19 cellular contexts compared by ENCODE assay signal in the genomic region with DNA sequence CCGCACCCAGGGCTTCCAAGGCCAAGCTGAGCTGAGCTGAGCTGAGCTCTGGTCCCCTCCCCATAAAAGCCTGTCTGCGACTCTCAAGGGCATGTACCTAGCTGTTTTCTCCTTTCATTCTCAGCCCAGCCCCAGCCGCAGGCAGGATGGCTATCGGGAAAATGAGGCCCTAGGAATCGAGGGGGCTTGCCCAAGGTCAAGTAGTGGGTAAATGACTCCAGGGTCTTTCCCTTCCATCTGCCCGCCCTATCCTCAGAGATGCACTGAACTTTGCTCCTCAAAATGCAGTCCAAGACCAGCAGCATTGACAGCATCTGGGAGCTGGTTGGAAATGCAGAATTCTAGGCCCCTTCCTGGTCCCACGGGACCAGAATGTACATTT. TPM values are rescaled to one million over a fixed set of nuclear protein-coding genes. Genes with fewer than 3 reads are reported as not detected.
DNase-seq lines count a peak whose midpoint lies in the region; ATAC-seq and TF ChIP-seq lines count a peak whose summit lies in the region.
"Had no signal": no experiment of that assay in that cellular context is flagged by ENCODE, and none has a peak within 500 bp of the region (broad histone marks: within the 10 kb centered on the region; RNA-seq: fewer than 3 reads in every experiment).

No MANE protein-coding gene starts in this region.

- H3K36me3 Mint-ChIP-seq in neural progenitor cell, result no peaks in the 10 kb centered on the region

- ATAC-seq in left cardiac atrium, result no peak
- ATAC-seq: A549, GM12878 had no signal

- H3K9ac ChIP-seq in neural progenitor cell, result no peak overlapping the region
- H3K9ac ChIP-seq: GM23248, KMS-11 had no signal

- H3K9me3 ChIP-seq in neural progenitor cell (ENCODE audit: low read depth) (no peaks in the 10 kb centered on the region), vagina (no peaks in the 10 kb centered on the region), BE2C (no peaks in the 10 kb centered on the region)
- H3K9me3 ChIP-seq: A549 had no signal

- no peaks in the 10 kb centered on the region for H3K27me3 ChIP-seq in neural progenitor cell
- no peaks in the 10 kb centered on the region for H3K27me3 ChIP-seq in vagina
- H3K27me3 ChIP-seq in BE2C, result no peaks in the 10 kb centered on the region

- no peaks in the 10 kb centered on the region for H3K36me3 ChIP-seq in neural progenitor cell
- no peaks in the 10 kb centered on the region for H3K36me3 ChIP-seq in vagina
- H3K36me3 ChIP-seq in BE2C, result no peaks in the 10 kb centered on the region

- peak overlapping the region; percentile 57 for H3K27ac Mint-ChIP-seq in neural progenitor cell

- H4K20me1 ChIP-seq in neural progenitor cell (ENCODE audit: low read depth), result no peaks in the 10 kb centered on the region

- H2AFZ ChIP-seq in neural progenitor cell (replicated peaks), result no peak overlapping the region
- H2AFZ ChIP-seq: GM23248 had no signal

- TF ChIP-seq CTCF in neural progenitor cell (IDR thresholded peaks at IDR 0.05), result no peak
- no peak for TF ChIP-seq CTCF in vagina (IDR thresholded peaks at IDR 0.05)
- TF ChIP-seq CTCF in BE2C (IDR thresholded peaks at IDR 0.05; ENCODE audit: low read depth, low read length), result no peak

- H3K27me3 Mint-ChIP-seq in neural progenitor cell (ENCODE audit: insufficient read depth, low read depth), result peaks cover 10% of the 10 kb centered on the region

- peak overlapping the region; percentile 38 for H3K4me2 ChIP-seq in neural progenitor cell
- H3K4me2 ChIP-seq: A549, KMS-11 had no signal

- TF ChIP-seq POLR2A in vagina (IDR thresholded peaks at IDR 0.05), result no peak

- H3K4me3 ChIP-seq in neural progenitor cell (no peak overlapping the region), vagina (no peak overlapping the region), BE2C (ENCODE audit: low read depth, low read length) (no peak overlapping the region)
- H3K4me3 ChIP-seq: A549, GM12878, GM23248 had no signal

- peaks cover 34% of the 10 kb centered on the region for H3K4me1 ChIP-seq in neural progenitor cell
- no peaks in the 10 kb centered on the region for H3K4me1 ChIP-seq in vagina
- H3K4me1 ChIP-seq in BE2C, result peaks cover 9% of the 10 kb centered on the region
- H3K4me1 ChIP-seq: A549 had no signal

- no peaks in the 10 kb centered on the region for H3K9me3 Mint-ChIP-seq in neural progenitor cell

- DNase-seq in cardiac septum (ENCODE audit: low spot score) (peak; percentile 44), left cardiac atrium (no peak), ecto neural progenitor cell (ENCODE audit: low spot score) (peak; percentile 45), neural progenitor cell (ENCODE audit: low spot score) (no peak), vagina (ENCODE audit: extremely low spot score in 2 of 2) (peak; percentile 60 to 85), GM19238 (ENCODE audit: insufficient read length, low spot score) (no peak), BE2C (no peak)
- no peak for DNase-seq in stimulated activated naive CD4-positive, alpha-beta T cell (lab: John Stamatoyannopoulos, UW)
- DNase-seq: GDM1, GM23248, NCI-H2081 treated with DMSO at 0.1 percent for 48 hours, NCI-H226 had no signal

- intact Hi-C loops in cardiac septum (cut with DNase I) (no loop called here), left cardiac atrium (cut with DNase I) (no loop called here), vagina (cut with DNase I) (no loop called here)

- H3K27ac ChIP-seq in neural progenitor cell, result no peak overlapping the region
- H3K27ac ChIP-seq in vagina, result no peak overlapping the region
- H3K27ac ChIP-seq: A549, C4-2B, GM23248, KMS-11 had no signal

- no peaks in the 10 kb centered on the region for H3K79me2 ChIP-seq in neural progenitor cell (ENCODE audit: low read depth)

- H3K4me3 Mint-ChIP-seq in neural progenitor cell, result no peak overlapping the region

- peaks cover 18% of the 10 kb centered on the region for H3F3A ChIP-seq in neural progenitor cell (ENCODE audit: low read depth)

- H3K4me1 Mint-ChIP-seq in neural progenitor cell, result peaks cover 28% of the 10 kb centered on the region

RNA-seq across cellular contexts. Expression of a gene that starts 43.3 kb away (rescaled TPM):
- total RNA-seq in cardiac septum (not detected), left cardiac atrium (not detected), neural progenitor cell (ENCODE audit: low replicate concordance) (not detected in 2 replicates), vagina (not detected)
- not detected for polyA plus RNA-seq in BE2C (2012; ENCODE audit: insufficient read depth, insufficient read length, low read depth)
- total RNA-seq: GM12878, GM23248, M059J, OCI-LY7, RPMI7951 had no signal
- polyA plus RNA-seq: A549, GM23248 had no signal

Comparison
In these comparisons a context has a peak if more than half of its experiments do, and no peak if none do; other contexts are left out.
1. DNase-seq: peak in cardiac septum (single experiment), ecto neural progenitor cell (single experiment) and vagina (2 of 2); none in left cardiac atrium (single experiment), neural progenitor cell (single experiment), stimulated activated naive CD4-positive, alpha-beta T cell (0 of 6), GM19238 (single experiment) and BE2C (single experiment).